1 cellular context compared by ENCODE assay signal in genomic region chrX:54633641-54634040, GRCh38.
TF ChIP-seq lines count a peak whose summit lies in the region.

No MANE protein-coding gene starts in this region.

TF ChIP-seq in WTC11, 78 proteins besides CTCF, POLR2A, EP300 and RAD21 (continued from another document):
- TF ChIP-seq FOXP4 (CRISPR knock-in tag; IDR thresholded peaks at IDR 0.05), result no peak
TF ChIP-seq in WTC11: peak in this region for 0.
